ENCODE assay signal across 14 cellular contexts in genomic region chr15:99475754-99476412, GRCh38.
DNase-seq lines count a peak whose midpoint lies in the region; ATAC-seq and TF ChIP-seq lines count a peak whose summit lies in the region.
"Had no signal": no experiment of that assay in that cellular context is flagged by ENCODE, and none has a peak within 500 bp of the region (broad histone marks: within the 10 kb centered on the region; RNA-seq: fewer than 3 reads in every experiment).

No MANE protein-coding gene starts in this region.

- CTCF ChIA-PET in naive thymus-derived CD4-positive, alpha-beta T cell (lab: Charles Lee): no interaction called here

- H3K9me3 Mint-ChIP-seq in naive thymus-derived CD4-positive, alpha-beta T cell: no peaks in the 10 kb centered on the region

- DNase-seq in activated CD8-positive, alpha-beta memory T cell treated with anti-CD3 and anti-CD28 coated beads for 24 hours: peak; percentile 48
- no peak for DNase-seq in activated CD8-positive, alpha-beta memory T cell treated with anti-CD3 and anti-CD28 coated beads, Interleukin-2, amount 50 U/mL, for 4 hours
- no peak for DNase-seq in naive thymus-derived CD4-positive, alpha-beta T cell
- DNase-seq in transverse colon (no peak), mesenteric fat pad (ENCODE audit: low spot score) (no peak)
- DNase-seq in activated naive CD4-positive, alpha-beta T cell treated with Interleukin-2 at 50 U/mL for 16 hours: no peak
- DNase-seq: activated T-cell treated with anti-CD3 and anti-CD28 coated beads, Interleukin-2, amount 50 U/mL, for 1 hour; DMS 273 treated with DMSO at 0.1 percent for 48 hours; NCI-H524 treated with DMSO at 0.1 percent for 48 hours; SIG-M5 had no signal

- H3K4me3 Mint-ChIP-seq in naive thymus-derived CD4-positive, alpha-beta T cell: peak overlapping the region in 5 of 10 donors; percentile 16 to 65 (median 64)

- peak overlapping the region in 6 of 9 donors; percentile 8 to 77 (median 34) for H3K27ac Mint-ChIP-seq in naive thymus-derived CD4-positive, alpha-beta T cell

- TF ChIP-seq EP300 in transverse colon (IDR thresholded peaks at IDR 0.05; ENCODE audit: low read depth): no peak

- peaks cover 12 to 39% (median 32%) of the 10 kb centered on the region in 7 donors for H3K4me1 Mint-ChIP-seq in naive thymus-derived CD4-positive, alpha-beta T cell

- H3K27me3 Mint-ChIP-seq in naive thymus-derived CD4-positive, alpha-beta T cell: peaks cover 0 to 4% (median 0%) of the 10 kb centered on the region in 5 donors

- WGBS in transverse colon (ENCODE audit: low coverage in 1 of 2), 2 donors: 71 to 79% methylated on average over 5 to 14 of the region's 14 CpGs

- no peaks in the 10 kb centered on the region for H3K36me3 ChIP-seq in naive thymus-derived CD4-positive, alpha-beta T cell (ENCODE audit: control insufficient read depth in 2 of 3, insufficient read depth in 3 of 3, low read length in 3 of 3)
- no peaks in the 10 kb centered on the region for H3K36me3 ChIP-seq in transverse colon
- H3K36me3 ChIP-seq: WERI-Rb-1 had no signal

- no peak for TF ChIP-seq CTCF in transverse colon (IDR thresholded peaks at IDR 0.05)

- in situ Hi-C loops in transverse colon (cut with MboI; ENCODE audit: low pct_ligation_motif_present in 1 of 4, low pct_unique_long_range_greater_than_20kb in 1 of 4, low sequenced_read_pairs in 3 of 4): no loop called here

- POLR2A ChIA-PET in naive thymus-derived CD4-positive, alpha-beta T cell (lab: Charles Lee): interaction anchor here (0.7 to 1.6 kb wide), 5 partner anchors 12 to 221 kb away, joined by 3 to 6 read pairs (median 4); no protein-coding TSS in a partner anchor

- no peak for ATAC-seq in naive thymus-derived CD4-positive, alpha-beta T cell
- ATAC-seq in GM19023 (IDR thresholded peaks at IDR 0.05; ENCODE audit: unreplicated experiment): no peak

- no peak overlapping the region for H3K4me3 ChIP-seq in naive thymus-derived CD4-positive, alpha-beta T cell (ENCODE audit: low read length)
- no peak overlapping the region for H3K4me3 ChIP-seq in transverse colon
- H3K4me3 ChIP-seq: body of pancreas had no signal

- no peaks in the 10 kb centered on the region for H3K9me3 ChIP-seq in naive thymus-derived CD4-positive, alpha-beta T cell (ENCODE audit: control insufficient read depth in 2 of 3, low read length in 3 of 3)
- H3K9me3 ChIP-seq in transverse colon: no peaks in the 10 kb centered on the region
- H3K9me3 ChIP-seq: body of pancreas had no signal

- TF ChIP-seq POLR2A in transverse colon (IDR thresholded peaks at IDR 0.05): no peak

- H3K27ac ChIP-seq in cingulate gyrus (ENCODE audit: low read depth, low read length): peak overlapping the region; percentile 75
- H3K27ac ChIP-seq in naive thymus-derived CD4-positive, alpha-beta T cell (ENCODE audit: low read depth, low read length): no peak overlapping the region
- peak overlapping the region; percentile 65 to 82 (median 72) for H3K27ac ChIP-seq in transverse colon
- H3K27ac ChIP-seq: WERI-Rb-1 had no signal

- H3K27me3 ChIP-seq in naive thymus-derived CD4-positive, alpha-beta T cell (ENCODE audit: control insufficient read depth in 2 of 2, insufficient read depth in 2 of 2, low read length in 2 of 2): no peaks in the 10 kb centered on the region
- H3K27me3 ChIP-seq in transverse colon: no peaks in the 10 kb centered on the region
- H3K27me3 ChIP-seq: body of pancreas had no signal

- H3K4me1 ChIP-seq in naive thymus-derived CD4-positive, alpha-beta T cell (ENCODE audit: control insufficient read depth in 2 of 2, insufficient read depth in 2 of 2, low read length in 2 of 2): peaks cover 0 to 25% of the 10 kb centered on the region in 2 donors
- peaks cover 15 to 25% (median 20%) of the 10 kb centered on the region in 4 donors for H3K4me1 ChIP-seq in transverse colon

- intact Hi-C loops in naive thymus-derived CD4-positive, alpha-beta T cell (cut with micrococcal nuclease): no loop called here
- intact Hi-C loops in transverse colon (cut with DNase I; ENCODE audit: low total_unique reads): no loop called here

- H3K36me3 Mint-ChIP-seq in naive thymus-derived CD4-positive, alpha-beta T cell: no peaks in the 10 kb centered on the region
